Comparison of ENCODE assay signal across 1 cellular context in genomic region chr10:130169136-130169888, GRCh38.
TF ChIP-seq lines count a peak whose summit lies in the region.

No MANE protein-coding gene starts in this region.

TF ChIP-seq in HepG2, 621 proteins besides CTCF, POLR2A, EP300 and RAD21:
- TF ChIP-seq GATAD2A (CRISPR knock-in tag; IDR thresholded peaks at IDR 0.05) (no peak), REL (CRISPR knock-in tag; conservative IDR thresholded peaks at IDR 0.05) (no peak), ZNF260 (CRISPR knock-in tag; IDR thresholded peaks at IDR 0.05; ENCODE audit: borderline replicate concordance, low read depth) (no peak), NFKB2 (CRISPR knock-in tag; IDR thresholded peaks at IDR 0.05; ENCODE audit: borderline replicate concordance) (no peak), ZBTB20 (CRISPR knock-in tag; IDR thresholded peaks at IDR 0.05; ENCODE audit: borderline replicate concordance, low read depth) (no peak)
